8 cellular contexts compared by ENCODE assay signal in the genomic region with DNA sequence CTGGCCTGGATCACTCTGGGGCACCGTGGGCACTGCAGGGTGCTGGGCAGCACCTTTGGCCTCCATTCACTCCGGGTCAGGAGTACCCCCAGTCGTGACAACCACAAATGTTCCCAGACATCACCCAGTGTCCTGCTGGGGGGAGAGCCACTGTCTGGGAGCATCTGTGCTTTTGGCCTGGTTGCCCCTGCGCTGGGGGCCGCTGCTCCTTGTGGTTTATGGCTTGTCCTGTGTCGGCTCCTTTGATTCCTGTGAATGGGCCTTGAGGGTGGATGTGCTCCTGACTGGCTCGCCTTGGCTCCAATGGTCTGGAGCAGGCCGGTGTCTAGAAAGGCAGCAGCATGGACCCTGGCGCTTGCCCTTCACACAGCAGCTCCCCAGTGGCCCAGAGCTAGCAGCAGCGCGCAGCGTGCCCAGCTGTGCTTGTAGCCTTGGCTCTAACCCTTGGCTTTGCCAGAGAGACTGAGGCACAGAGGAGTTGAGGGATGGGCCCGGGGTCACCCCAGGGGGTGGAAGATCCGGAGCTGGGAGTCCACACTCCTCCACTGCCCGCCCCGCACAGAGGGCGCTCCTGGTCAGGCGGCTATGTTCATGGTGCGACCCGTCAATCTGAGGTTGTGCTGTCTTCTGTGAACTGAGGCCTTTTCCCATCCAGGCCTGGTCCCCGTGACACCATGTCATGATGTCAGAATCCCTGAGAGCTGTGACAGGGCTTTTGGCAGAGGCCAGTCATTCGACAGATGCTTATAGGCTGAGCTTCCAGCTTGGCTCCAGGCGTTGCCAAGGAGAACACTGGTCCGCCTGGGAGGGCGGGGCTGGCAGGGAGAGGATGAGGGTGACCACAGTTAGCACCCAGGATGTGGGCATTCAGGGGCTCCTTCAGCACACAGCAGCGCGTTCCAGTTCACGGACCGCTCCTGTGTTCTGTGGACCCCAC. TPM values are rescaled to one million over a fixed set of nuclear protein-coding genes. Genes with fewer than 3 reads are reported as not detected.
DNase-seq lines count a peak whose midpoint lies in the region; ATAC-seq, FAIRE-seq and TF ChIP-seq lines count a peak whose summit lies in the region.

No MANE protein-coding gene starts in this region.

- TF ChIP-seq EP300 in transverse colon (IDR thresholded peaks at IDR 0.05; ENCODE audit: low read depth), result no peak

- H3K36me3 Mint-ChIP-seq in activated CD8-positive, alpha-beta memory T cell treated with anti-CD3 and anti-CD28 coated beads, Interleukin-2, amount 10 ng/mL, durations not matched to agents 7 days and 5 days, result peaks cover 15% of the 10 kb centered on the region

- TF ChIP-seq POLR2A in transverse colon (IDR thresholded peaks at IDR 0.05), result no peak

- in situ Hi-C loops in transverse colon (cut with MboI; ENCODE audit: low pct_ligation_motif_present in 1 of 4, low pct_unique_long_range_greater_than_20kb in 1 of 4, low sequenced_read_pairs in 3 of 4), result no loop called here

- H3K36me3 ChIP-seq in bronchial epithelial cell (ENCODE audit: control insufficient read depth, insufficient read depth, low read length), result peaks cover 20% of the 10 kb centered on the region
- H3K36me3 ChIP-seq in liver (ENCODE audit: control insufficient read depth in 4 of 4, insufficient read depth in 3 of 4, low read depth in 1 of 4, low read length in 3 of 4), result peaks cover 0 to 7% (median 0%) of the 10 kb centered on the region in 4 donors
- H3K36me3 ChIP-seq in transverse colon, result no peaks in the 10 kb centered on the region

- CTCF ChIA-PET in activated CD8-positive, alpha-beta memory T cell treated with anti-CD3 and anti-CD28 coated beads, Interleukin-2, amount 10 ng/mL, durations not matched to agents 7 days and 5 days (lab: Charles Lee), result interaction anchor here (0.6 to 1.3 kb wide), 4 partner anchors 9 to 696 kb away, joined by 3 to 4 read pairs (median 3); no protein-coding TSS in a partner anchor

- ATAC-seq in activated CD8-positive, alpha-beta memory T cell treated with anti-CD3 and anti-CD28 coated beads, Interleukin-2, amount 10 ng/mL, durations not matched to agents 7 days and 5 days, result no peak
- ATAC-seq in HG03354 (IDR thresholded peaks at IDR 0.05; ENCODE audit: poor library complexity, severe bottlenecking, unreplicated experiment) (no peak), GM19324 (IDR thresholded peaks at IDR 0.05; ENCODE audit: low FRiP score, unreplicated experiment) (no peak), HG02938 (IDR thresholded peaks at IDR 0.05; ENCODE audit: unreplicated experiment) (no peak)

- H3K27ac Mint-ChIP-seq in activated CD8-positive, alpha-beta memory T cell treated with anti-CD3 and anti-CD28 coated beads, Interleukin-2, amount 10 ng/mL, durations not matched to agents 7 days and 5 days, result peak overlapping the region; percentile 83

- H3K4me1 Mint-ChIP-seq in activated CD8-positive, alpha-beta memory T cell treated with anti-CD3 and anti-CD28 coated beads, Interleukin-2, amount 10 ng/mL, durations not matched to agents 7 days and 5 days, result peaks cover 69% of the 10 kb centered on the region

- H3K9me3 ChIP-seq in liver (ENCODE audit: control insufficient read depth in 4 of 4, low read length in 3 of 4) (no peaks in the 10 kb centered on the region), transverse colon (no peaks in the 10 kb centered on the region)

- no peaks in the 10 kb centered on the region for H3K27me3 ChIP-seq in bronchial epithelial cell (ENCODE audit: control insufficient read depth, insufficient read depth, low read length)
- no peaks in the 10 kb centered on the region for H3K27me3 ChIP-seq in liver (ENCODE audit: control insufficient read depth in 4 of 4, insufficient read depth in 4 of 4, low read length in 3 of 4)
- no peaks in the 10 kb centered on the region for H3K27me3 ChIP-seq in transverse colon

- H3K4me3 ChIP-seq in bronchial epithelial cell (ENCODE audit: low read depth, low read length), result no peak overlapping the region
- H3K4me3 ChIP-seq in liver (ENCODE audit: low read depth in 1 of 3, low read length in 3 of 3), result no peak overlapping the region
- H3K4me3 ChIP-seq in transverse colon, result no peak overlapping the region

- no peak for TF ChIP-seq RAD21 in liver (IDR thresholded peaks at IDR 0.05)

- H3K27me3 Mint-ChIP-seq in activated CD8-positive, alpha-beta memory T cell treated with anti-CD3 and anti-CD28 coated beads, Interleukin-2, amount 10 ng/mL, durations not matched to agents 7 days and 5 days, result no peaks in the 10 kb centered on the region

- peak overlapping the region; percentile 35 for H3K4me3 Mint-ChIP-seq in activated CD8-positive, alpha-beta memory T cell treated with anti-CD3 and anti-CD28 coated beads, Interleukin-2, amount 10 ng/mL, durations not matched to agents 7 days and 5 days

- peak overlapping the region in 1 of 2 donors; percentile 6 for H3K9ac ChIP-seq in liver (ENCODE audit: low read depth in 1 of 2, low read length in 2 of 2)

- H3K4me1 ChIP-seq in liver (ENCODE audit: control insufficient read depth in 4 of 4, insufficient read depth in 4 of 4, low read length in 3 of 4), result peaks cover 39 to 67% (median 60%) of the 10 kb centered on the region in 4 donors
- peaks cover 45 to 69% (median 65%) of the 10 kb centered on the region in 4 donors for H3K4me1 ChIP-seq in transverse colon

- FAIRE-seq in bronchial epithelial cell (lab: Jason Lieb, UNC), result peak; percentile 76

- TF ChIP-seq CTCF in bronchial epithelial cell (IDR thresholded peaks at IDR 0.05; ENCODE audit: insufficient read depth, low read length, severe bottlenecking), result no peak
- TF ChIP-seq CTCF in liver (IDR thresholded peaks at IDR 0.05; ENCODE audit: low read depth, low read length, missing input control), result no peak
- TF ChIP-seq CTCF in transverse colon (IDR thresholded peaks at IDR 0.05), result no peak

- 77% methylated on average over 29 of the region's 29 CpGs for WGBS in liver
- WGBS in transverse colon (ENCODE audit: low coverage in 1 of 2), 2 donors, result 66% methylated on average over 23 of the region's 29 CpGs; no CpG with 5 or more reads in 1 of the 2 donors

- H3K27ac ChIP-seq in liver (ENCODE audit: low read depth in 1 of 2, low read length in 2 of 2) (peak overlapping the region; percentile 62 to 67), transverse colon (peak overlapping the region in 3 of 4 donors; percentile 31 to 96 (median 39))

- peak; percentile 83 for DNase-seq in activated CD8-positive, alpha-beta memory T cell treated with anti-CD3 and anti-CD28 coated beads, Interleukin-2, amount 10 ng/mL, durations not matched to agents 7 days and 5 days
- DNase-seq in activated CD8-positive, alpha-beta memory T cell treated with anti-CD3 and anti-CD28 coated beads, Interleukin-2, amount 50 U/mL, for 48 hours, result no peak
- DNase-seq in bronchial epithelial cell (ENCODE audit: low read depth), result no peak
- DNase-seq in transverse colon, result peak; percentile 30

- no peaks in the 10 kb centered on the region for H3K9me3 Mint-ChIP-seq in activated CD8-positive, alpha-beta memory T cell treated with anti-CD3 and anti-CD28 coated beads, Interleukin-2, amount 10 ng/mL, durations not matched to agents 7 days and 5 days (ENCODE audit: low read depth)

- intact Hi-C loops in transverse colon (cut with DNase I; ENCODE audit: low total_unique reads), result no loop called here

TF ChIP-seq in liver, 16 proteins besides CTCF, POLR2A, EP300 and RAD21 (continues in another document):
- TF ChIP-seq HNF4G (IDR thresholded peaks at IDR 0.05), result no peak
- TF ChIP-seq, protein P1, sequence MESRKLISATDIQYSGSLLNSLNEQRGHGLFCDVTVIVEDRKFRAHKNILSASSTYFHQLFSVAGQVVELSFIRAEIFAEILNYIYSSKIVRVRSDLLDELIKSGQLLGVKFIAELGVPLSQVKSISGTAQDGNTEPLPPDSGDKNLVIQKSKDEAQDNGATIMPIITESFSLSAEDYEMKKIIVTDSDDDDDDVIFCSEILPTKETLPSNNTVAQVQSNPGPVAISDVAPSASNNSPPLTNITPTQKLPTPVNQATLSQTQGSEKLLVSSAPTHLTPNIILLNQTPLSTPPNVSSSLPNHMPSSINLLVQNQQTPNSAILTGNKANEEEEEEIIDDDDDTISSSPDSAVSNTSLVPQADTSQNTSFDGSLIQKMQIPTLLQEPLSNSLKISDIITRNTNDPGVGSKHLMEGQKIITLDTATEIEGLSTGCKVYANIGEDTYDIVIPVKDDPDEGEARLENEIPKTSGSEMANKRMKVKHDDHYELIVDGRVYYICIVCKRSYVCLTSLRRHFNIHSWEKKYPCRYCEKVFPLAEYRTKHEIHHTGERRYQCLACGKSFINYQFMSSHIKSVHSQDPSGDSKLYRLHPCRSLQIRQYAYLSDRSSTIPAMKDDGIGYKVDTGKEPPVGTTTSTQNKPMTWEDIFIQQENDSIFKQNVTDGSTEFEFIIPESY (IDR thresholded peaks at IDR 0.05), result no peak

RNA-seq across cellular contexts. Expression of gene DAZAP1, which starts 4.1 kb away (rescaled TPM):
- total RNA-seq in activated CD8-positive, alpha-beta memory T cell treated with anti-CD3 and anti-CD28 coated beads, Interleukin-2, amount 10 ng/mL, durations not matched to agents 7 days and 5 days, result 100 to 1,000 TPM; 275 to 283 TPM
- 115 and 128 TPM in 2 replicates for total RNA-seq in bronchial epithelial cell
- 10 to 100 TPM; 30.0 to 45.0 TPM for total RNA-seq in liver
- polyA plus RNA-seq in liver, result 10 to 100 TPM in 1 of 2 donors, 1 to 10 TPM in 1; 5.4 to 29.4 TPM
- 10 to 100 TPM; 36.3 to 77.2 (median 41.6) TPM for total RNA-seq in transverse colon

RNA-seq across cellular contexts. Expression of gene GAMT, which starts 10.2 kb away (rescaled TPM):
- total RNA-seq in activated CD8-positive, alpha-beta memory T cell treated with anti-CD3 and anti-CD28 coated beads, Interleukin-2, amount 10 ng/mL, durations not matched to agents 7 days and 5 days, result 10 to 100 TPM; 19.3 to 20.4 TPM
- total RNA-seq in bronchial epithelial cell, result 6.8 and 9.7 TPM in 2 replicates
- 100 to 1,000 TPM in 1 of 2 donors, 10 to 100 TPM in 1; 76.2 to 181 TPM for total RNA-seq in liver
- polyA plus RNA-seq in liver, result 100 to 1,000 TPM; 367 to 394 TPM
- 1 to 10 TPM; 1.4 to 4.4 (median 2.9) TPM for total RNA-seq in transverse colon

RNA-seq across cellular contexts. Expression of gene RPS15, which starts 26.7 kb away (rescaled TPM):
- 1,000 to 10,000 TPM; 1,331 to 1,537 TPM for total RNA-seq in activated CD8-positive, alpha-beta memory T cell treated with anti-CD3 and anti-CD28 coated beads, Interleukin-2, amount 10 ng/mL, durations not matched to agents 7 days and 5 days
- total RNA-seq in bronchial epithelial cell (380 and 966 TPM in 2 replicates), liver (100 to 1,000 TPM; 296 to 408 TPM), transverse colon (1,000 to 10,000 TPM; 1,367 to 2,740 (median 2,511) TPM)
- polyA plus RNA-seq in liver, result 100 to 1,000 TPM; 420 to 954 TPM

RNA-seq across cellular contexts. Expression of gene NDUFS7, which starts 27.8 kb away (rescaled TPM):
- 100 to 1,000 TPM; 124 to 135 TPM for total RNA-seq in activated CD8-positive, alpha-beta memory T cell treated with anti-CD3 and anti-CD28 coated beads, Interleukin-2, amount 10 ng/mL, durations not matched to agents 7 days and 5 days
- total RNA-seq in bronchial epithelial cell (101 and 109 TPM in 2 replicates), liver (10 to 100 TPM; 54.4 to 85.7 TPM), transverse colon (100 to 1,000 TPM in 3 of 4 donors, 10 to 100 TPM in 1; 32.2 to 196 (median 156) TPM)
- polyA plus RNA-seq in liver, result 100 to 1,000 TPM; 170 to 185 TPM

RNA-seq across cellular contexts. Expression of gene APC2, which starts 38.4 kb away (rescaled TPM):
- under 1 TPM; 0.03 to 0.12 TPM for total RNA-seq in activated CD8-positive, alpha-beta memory T cell treated with anti-CD3 and anti-CD28 coated beads, Interleukin-2, amount 10 ng/mL, durations not matched to agents 7 days and 5 days
- total RNA-seq in bronchial epithelial cell (under 0.01 TPM in 2 replicates), liver (under 1 TPM; under 0.01 to 0.05 TPM), transverse colon (1 to 10 TPM in 1 of 4 donors, under 1 TPM in 3; under 0.01 to 6.0 (median 0.36) TPM)
- under 1 TPM; 0.01 to 0.06 TPM for polyA plus RNA-seq in liver

Comparison
In these comparisons a context has a peak if more than half of its experiments do, and no peak if none do; other contexts are left out.
1. DNase-seq: peak in activated CD8-positive, alpha-beta memory T cell treated with anti-CD3 and anti-CD28 coated beads, Interleukin-2, amount 10 ng/mL, durations not matched to agents 7 days and 5 days (single experiment) and transverse colon (single experiment); none in activated CD8-positive, alpha-beta memory T cell treated with anti-CD3 and anti-CD28 coated beads, Interleukin-2, amount 50 U/mL, for 48 hours (single experiment) and bronchial epithelial cell (single experiment).